13 cellular contexts compared by ENCODE assay signal in genomic region chr6:136410201-136411027, GRCh38.
DNase-seq lines count a peak whose midpoint lies in the region; ATAC-seq and TF ChIP-seq lines count a peak whose summit lies in the region.
"Had no signal": no experiment of that assay in that cellular context is flagged by ENCODE, and none has a peak within 500 bp of the region (broad histone marks: within the 10 kb centered on the region; RNA-seq: fewer than 3 reads in every experiment).

No MANE protein-coding gene starts in this region.

- H3K36me3 Mint-ChIP-seq in CD4-positive, alpha-beta T cell (ENCODE audit: low read depth) = no peaks in the 10 kb centered on the region

- ATAC-seq in GM19023 (IDR thresholded peaks at IDR 0.05; ENCODE audit: unreplicated experiment) = peak; percentile 84
- peak; percentile 62 for ATAC-seq in HG03558 (IDR thresholded peaks at IDR 0.05; ENCODE audit: extremely low read depth, unreplicated experiment)
- no peak for ATAC-seq in CD4-positive, alpha-beta T cell (ENCODE audit: poor library complexity)

- H3K27me3 ChIP-seq in smooth muscle cell (ENCODE audit: low read depth) = no peaks in the 10 kb centered on the region
- H3K27me3 ChIP-seq in CD4-positive, alpha-beta T cell (ENCODE audit: control insufficient read depth, insufficient read depth, low read length) = no peaks in the 10 kb centered on the region

- H4K20me1 ChIP-seq in smooth muscle cell (ENCODE audit: low read depth) = no peaks in the 10 kb centered on the region

- H3K4me3 Mint-ChIP-seq in CD4-positive, alpha-beta T cell = no peak overlapping the region

- H3K79me2 ChIP-seq in smooth muscle cell (ENCODE audit: low read depth) = no peaks in the 10 kb centered on the region

- H3K27ac Mint-ChIP-seq in CD4-positive, alpha-beta T cell = no peak overlapping the region

- TF ChIP-seq CTCF in smooth muscle cell (IDR thresholded peaks at IDR 0.05; ENCODE audit: borderline replicate concordance, insufficient read depth, poor library complexity, severe bottlenecking) (no peak), RWPE1 (conservative IDR thresholded peaks at IDR 0.05; ENCODE audit: low read depth) (no peak)
- TF ChIP-seq CTCF in CD4-positive, alpha-beta T cell (IDR thresholded peaks at IDR 0.05) = no peak

- no peaks in the 10 kb centered on the region for H3K27me3 Mint-ChIP-seq in CD4-positive, alpha-beta T cell

- no peaks in the 10 kb centered on the region for H3F3A ChIP-seq in smooth muscle cell (ENCODE audit: low read depth)

- H3K27ac ChIP-seq in smooth muscle cell (ENCODE audit: low read depth) = peak overlapping the region; percentile 66
- no peak overlapping the region for H3K27ac ChIP-seq in CD4-positive, alpha-beta T cell (ENCODE audit: low read depth, low read length)
- no peak overlapping the region for H3K27ac ChIP-seq in RWPE1

- CTCF ChIA-PET in CD4-positive, alpha-beta T cell (lab: Charles Lee) = no interaction called here
- CTCF ChIA-PET in RWPE1 (lab: Yijun Ruan, JAX) = interaction anchor here (0.6 kb wide), 1 partner anchor 20 kb away, joined by 3 read pairs; no protein-coding TSS in a partner anchor

- no peaks in the 10 kb centered on the region for H3K4me1 Mint-ChIP-seq in CD4-positive, alpha-beta T cell (ENCODE audit: low read depth)

- peak overlapping the region; percentile 3 for H3K9ac ChIP-seq in smooth muscle cell (ENCODE audit: low read depth)

- POLR2A ChIA-PET in CD4-positive, alpha-beta T cell (lab: Charles Lee) = interaction anchor here (1.1 kb wide), 1 partner anchor 120 kb away, joined by 3 read pairs; no protein-coding TSS in a partner anchor
- POLR2A ChIA-PET in RWPE1 (lab: Yijun Ruan, JAX; ENCODE audit: low non-redundant PET) = no interaction called here

- intact Hi-C loops in CD4-positive, alpha-beta T cell (cut with DNase I, micrococcal nuclease) = no loop called here

- H3K9me3 Mint-ChIP-seq in CD4-positive, alpha-beta T cell = no peaks in the 10 kb centered on the region

- DNase-seq in H4 (ENCODE audit: low spot score) (peak; percentile 24), smooth muscle cell (lab: John Stamatoyannopoulos, UW; ENCODE audit: unreplicated experiment) (no peak), medulla oblongata (ENCODE audit: extremely low spot score) (no peak), RWPE1 (ENCODE audit: low spot score) (no peak)
- no peak for DNase-seq in CD4-positive, alpha-beta T cell
- DNase-seq: aorta, DMS153, H7, kidney glomerular epithelial cell, NCI-H524, nucleus accumbens had no signal

- H3K36me3 ChIP-seq in smooth muscle cell (ENCODE audit: low read depth) = no peaks in the 10 kb centered on the region

- H3K4me2 ChIP-seq in smooth muscle cell = peak overlapping the region; percentile 16

- peak overlapping the region; percentile 79 for H2AFZ ChIP-seq in smooth muscle cell (ENCODE audit: low read depth)

- H3K9me3 ChIP-seq in smooth muscle cell (replicated peaks; ENCODE audit: low read depth) = no peaks in the 10 kb centered on the region
- no peaks in the 10 kb centered on the region for H3K9me3 ChIP-seq in CD4-positive, alpha-beta T cell (ENCODE audit: control insufficient read depth, low read length)

- no peak overlapping the region for H3K4me3 ChIP-seq in smooth muscle cell

- 97% methylated on average over 3 of the region's 3 CpGs for WGBS in smooth muscle cell (ENCODE audit: low lambda C conversion rate)

- H3K4me1 ChIP-seq in smooth muscle cell (ENCODE audit: low read depth) = no peaks in the 10 kb centered on the region
